8 cellular contexts compared by ENCODE assay signal in genomic region chr19:10544242-10544752, GRCh38. TPM values are rescaled to one million over a fixed set of nuclear protein-coding genes. Genes with fewer than 3 reads are reported as not detected.
A peak's percentile ranks its signal among the peaks of the same experiment; 100 is the strongest.
DNase-seq lines count a peak whose midpoint lies in the region; ATAC-seq lines count a peak whose summit lies in the region.

No MANE protein-coding gene starts in this region.

- peak overlapping the region; percentile 96 for H3K4me3 ChIP-seq in HUES64 (ENCODE audit: low read length)
- H3K4me3 ChIP-seq in iPS-18c (ENCODE audit: insufficient read depth, low read depth, low read length), result peak overlapping the region; percentile 93

- H3K36me3 Mint-ChIP-seq in activated naive CD8-positive, alpha-beta T cell treated with anti-CD3 and anti-CD28 coated beads, Interleukin-2, amount 10 ng/mL, durations not matched to agents 7 days and 5 days, result peaks cover 8% of the 10 kb centered on the region
- peaks cover 45% of the 10 kb centered on the region for H3K36me3 Mint-ChIP-seq in stimulated activated effector memory CD8-positive, alpha-beta T cell treated with anti-CD3 and anti-CD28 coated beads, Interleukin-12 subunit alpha, Interleukin-12 subunit beta, amount 100 ng/mL, for 72 hours

- H3K27ac Mint-ChIP-seq in activated naive CD8-positive, alpha-beta T cell treated with anti-CD3 and anti-CD28 coated beads, Interleukin-2, amount 10 ng/mL, durations not matched to agents 7 days and 5 days, result peak overlapping the region; percentile 89
- H3K27ac Mint-ChIP-seq in stimulated activated effector memory CD8-positive, alpha-beta T cell treated with anti-CD3 and anti-CD28 coated beads, Interleukin-12 subunit alpha, Interleukin-12 subunit beta, amount 100 ng/mL, for 72 hours, result peak overlapping the region; percentile 89

- peak overlapping the region; percentile 55; the same call in 1 of the 2 replicates for H3K27ac ChIP-seq in HUES64 (ENCODE audit: low read depth, low read length)

- no peaks in the 10 kb centered on the region for H3K4me1 ChIP-seq in HUES64 (ENCODE audit: insufficient read depth, low read length)

- WGBS in HUES64, result 26% methylated on average over 22 of the region's 22 CpGs

- ATAC-seq in activated naive CD8-positive, alpha-beta T cell treated with anti-CD3 and anti-CD28 coated beads, Interleukin-2, amount 10 ng/mL, durations not matched to agents 7 days and 5 days (ENCODE audit: low read depth), result peak; percentile 3
- peak; percentile 43 for ATAC-seq in stimulated activated effector memory CD8-positive, alpha-beta T cell treated with anti-CD3 and anti-CD28 coated beads, Interleukin-12 subunit alpha, Interleukin-12 subunit beta, amount 100 ng/mL, for 72 hours
- ATAC-seq in HG03139 (IDR thresholded peaks at IDR 0.05; ENCODE audit: unreplicated experiment), result no peak

- peak overlapping the region; percentile 89 for H3K9ac ChIP-seq in HUES64 (ENCODE audit: low read depth, low read length)

- peaks cover 9% of the 10 kb centered on the region for H3K4me1 Mint-ChIP-seq in activated naive CD8-positive, alpha-beta T cell treated with anti-CD3 and anti-CD28 coated beads, Interleukin-2, amount 10 ng/mL, durations not matched to agents 7 days and 5 days
- peaks cover 20% of the 10 kb centered on the region for H3K4me1 Mint-ChIP-seq in stimulated activated effector memory CD8-positive, alpha-beta T cell treated with anti-CD3 and anti-CD28 coated beads, Interleukin-12 subunit alpha, Interleukin-12 subunit beta, amount 100 ng/mL, for 72 hours

- peak overlapping the region; percentile 92 for H3K4me3 Mint-ChIP-seq in activated naive CD8-positive, alpha-beta T cell treated with anti-CD3 and anti-CD28 coated beads, Interleukin-2, amount 10 ng/mL, durations not matched to agents 7 days and 5 days
- peak overlapping the region; percentile 83 for H3K4me3 Mint-ChIP-seq in stimulated activated effector memory CD8-positive, alpha-beta T cell treated with anti-CD3 and anti-CD28 coated beads, Interleukin-12 subunit alpha, Interleukin-12 subunit beta, amount 100 ng/mL, for 72 hours

- no peaks in the 10 kb centered on the region for H3K27me3 ChIP-seq in HUES64 (ENCODE audit: insufficient read depth, low read length)

- no peaks in the 10 kb centered on the region for H3K9me3 ChIP-seq in HUES64 (ENCODE audit: insufficient read depth, low read depth, low read length)
- peaks cover 3% of the 10 kb centered on the region for H3K9me3 ChIP-seq in iPS-18c (ENCODE audit: control insufficient read depth, insufficient read depth, low read length)

- peaks cover 24% of the 10 kb centered on the region for H3K36me3 ChIP-seq in HUES64 (ENCODE audit: insufficient read depth, low read length)

- H3K9me3 Mint-ChIP-seq in activated naive CD8-positive, alpha-beta T cell treated with anti-CD3 and anti-CD28 coated beads, Interleukin-2, amount 10 ng/mL, durations not matched to agents 7 days and 5 days, result no peaks in the 10 kb centered on the region
- H3K9me3 Mint-ChIP-seq in stimulated activated effector memory CD8-positive, alpha-beta T cell treated with anti-CD3 and anti-CD28 coated beads, Interleukin-12 subunit alpha, Interleukin-12 subunit beta, amount 100 ng/mL, for 72 hours, result no peaks in the 10 kb centered on the region

- DNase-seq in DMS 273 (lab: John Stamatoyannopoulos, UW; ENCODE audit: unreplicated experiment), result peak; percentile 52
- no peak for DNase-seq in DMS 273 treated with DMSO at 0.1 percent for 48 hours (lab: John Stamatoyannopoulos, UW)
- DNase-seq in activated naive CD8-positive, alpha-beta T cell treated with anti-CD3 and anti-CD28 coated beads, Interleukin-2, amount 10 ng/mL, durations not matched to agents 7 days and 5 days, result no peak
- DNase-seq in stimulated activated effector memory CD8-positive, alpha-beta T cell treated with anti-CD3 and anti-CD28 coated beads, Interleukin-12 subunit alpha, Interleukin-12 subunit beta, amount 100 ng/mL, for 72 hours (ENCODE audit: low spot score in 2 of 2), result peak in 1 of 2 donors; percentile 63
- no peak for DNase-seq in NCI-H446 treated with DMSO at 0.1 percent for 48 hours (lab: John Stamatoyannopoulos, UW)

- peaks cover 16% of the 10 kb centered on the region for H3K27me3 Mint-ChIP-seq in activated naive CD8-positive, alpha-beta T cell treated with anti-CD3 and anti-CD28 coated beads, Interleukin-2, amount 10 ng/mL, durations not matched to agents 7 days and 5 days

- POLR2A ChIA-PET in activated naive CD8-positive, alpha-beta T cell treated with anti-CD3 and anti-CD28 coated beads, Interleukin-2, amount 10 ng/mL, durations not matched to agents 7 days and 5 days (lab: Charles Lee), result interaction anchor here (3.0 to 5.6 kb wide), 2 partner anchors 9 to 24 kb away, joined by 30 to 49 read pairs; partner anchors contain the start of genes CDKN2D and KRI1

RNA-seq across cellular contexts. Expression of gene ATG4D, which starts 0.6 kb away (rescaled TPM):
- polyA plus RNA-seq in HUES64 (2013, experiment 1 of 2), result 23.6 TPM
- 24.9 TPM for polyA plus RNA-seq in HUES64 (2013, experiment 2 of 2)
- 10 to 100 TPM; 50.4 to 66.6 TPM for total RNA-seq in activated naive CD8-positive, alpha-beta T cell treated with anti-CD3 and anti-CD28 coated beads, Interleukin-2, amount 10 ng/mL, durations not matched to agents 7 days and 5 days

RNA-seq across cellular contexts. Expression of gene KRI1, which starts 21.5 kb away (rescaled TPM):
- polyA plus RNA-seq in HUES64 (2013, experiment 1 of 2), result 27.0 TPM
- 24.5 TPM for polyA plus RNA-seq in HUES64 (2013, experiment 2 of 2)
- total RNA-seq in activated naive CD8-positive, alpha-beta T cell treated with anti-CD3 and anti-CD28 coated beads, Interleukin-2, amount 10 ng/mL, durations not matched to agents 7 days and 5 days, result 10 to 100 TPM; 76.2 to 85.4 TPM

RNA-seq across cellular contexts. Expression of gene CDKN2D, which starts 24.5 kb away (rescaled TPM):
- polyA plus RNA-seq in HUES64 (2013, experiment 1 of 2), result 2.4 TPM
- polyA plus RNA-seq in HUES64 (2013, experiment 2 of 2), result 3.7 TPM
- 10 to 100 TPM; 93.0 to 95.9 TPM for total RNA-seq in activated naive CD8-positive, alpha-beta T cell treated with anti-CD3 and anti-CD28 coated beads, Interleukin-2, amount 10 ng/mL, durations not matched to agents 7 days and 5 days

RNA-seq across cellular contexts. Expression of gene S1PR5, which starts 27.1 kb away (rescaled TPM):
- 1.1 TPM for polyA plus RNA-seq in HUES64 (2013, experiment 1 of 2)
- polyA plus RNA-seq in HUES64 (2013, experiment 2 of 2), result 1.0 TPM
- 1 to 10 TPM; 3.3 to 4.7 TPM for total RNA-seq in activated naive CD8-positive, alpha-beta T cell treated with anti-CD3 and anti-CD28 coated beads, Interleukin-2, amount 10 ng/mL, durations not matched to agents 7 days and 5 days

RNA-seq across cellular contexts. Expression of gene KEAP1, which starts 41.1 kb away (rescaled TPM):
- 55.3 TPM for polyA plus RNA-seq in HUES64 (2013, experiment 1 of 2)
- polyA plus RNA-seq in HUES64 (2013, experiment 2 of 2), result 51.2 TPM
- total RNA-seq in activated naive CD8-positive, alpha-beta T cell treated with anti-CD3 and anti-CD28 coated beads, Interleukin-2, amount 10 ng/mL, durations not matched to agents 7 days and 5 days, result 10 to 100 TPM; 82.2 to 82.7 TPM
